Comparison of ENCODE assay signal across 8 cellular contexts in genomic region chr14:21309238-21309636, GRCh38. TPM values are rescaled to one million over a fixed set of nuclear protein-coding genes. Genes with fewer than 3 reads are reported as not detected.
DNase-seq lines count a peak whose midpoint lies in the region; ATAC-seq and TF ChIP-seq lines count a peak whose summit lies in the region.

No MANE protein-coding gene starts in this region.

- peak overlapping the region; percentile 14 for H3K27ac Mint-ChIP-seq in T-helper 2 cell treated with Interferon-gamma antibody and Interleukin-4, amounts not matched to agents 5 μg/mL and 100 μg/mL, for 36 hours
- H3K27ac Mint-ChIP-seq in activated T-helper 17 cell treated with anti-CD3 and anti-CD28 coated beads, Interleukin-2, amount 50 U/mL, for 72 hours, result peak overlapping the region; percentile 81

- peak overlapping the region; percentile 98 for H3K27ac ChIP-seq in iPS-20b (ENCODE audit: low read length)

- H3K36me3 ChIP-seq in iPS-20b (ENCODE audit: insufficient read depth, low read depth, low read length), result no peaks in the 10 kb centered on the region

- peak overlapping the region; percentile 75 for H3K4me3 Mint-ChIP-seq in T-helper 2 cell treated with Interferon-gamma antibody and Interleukin-4, amounts not matched to agents 5 μg/mL and 100 μg/mL, for 36 hours
- peak overlapping the region; percentile 82 for H3K4me3 Mint-ChIP-seq in activated T-helper 17 cell treated with anti-CD3 and anti-CD28 coated beads, Interleukin-2, amount 50 U/mL, for 72 hours

- peak overlapping the region; percentile 60; the same call in 1 of the 2 replicates for H3K4me3 ChIP-seq in iPS-20b (ENCODE audit: low read length)

- H3K36me3 Mint-ChIP-seq in T-helper 2 cell treated with Interferon-gamma antibody and Interleukin-4, amounts not matched to agents 5 μg/mL and 100 μg/mL, for 36 hours (ENCODE audit: low read depth), result no peaks in the 10 kb centered on the region
- H3K36me3 Mint-ChIP-seq in activated T-helper 17 cell treated with anti-CD3 and anti-CD28 coated beads, Interleukin-2, amount 50 U/mL, for 72 hours (ENCODE audit: low read depth), result no peaks in the 10 kb centered on the region

- peak overlapping the region; percentile 91 for H3K9ac ChIP-seq in iPS-20b (ENCODE audit: low read depth, low read length)

- no peak for DNase-seq in T-helper 2 cell treated with Interferon-gamma antibody and Interleukin-4, amounts not matched to agents 5 μg/mL and 100 μg/mL, for 36 hours (ENCODE audit: low spot score)
- no peak for DNase-seq in T-helper 2 cell
- peak; percentile 9 for DNase-seq in stimulated activated naive CD8-positive, alpha-beta T cell treated with anti-CD3 and anti-CD28 coated beads, Interleukin-15, Interleukin-2, amounts not matched to agents 100 U/mL and 50 U/mL, for 24 hours
- DNase-seq in erythroblast (lab: John Stamatoyannopoulos, UW), result no peak
- no peak for DNase-seq in effector CD4-positive, alpha-beta T cell

- peaks cover 11% of the 10 kb centered on the region for H3K4me1 Mint-ChIP-seq in T-helper 2 cell treated with Interferon-gamma antibody and Interleukin-4, amounts not matched to agents 5 μg/mL and 100 μg/mL, for 36 hours (ENCODE audit: low read depth)
- H3K4me1 Mint-ChIP-seq in activated T-helper 17 cell treated with anti-CD3 and anti-CD28 coated beads, Interleukin-2, amount 50 U/mL, for 72 hours, result peaks cover 17% of the 10 kb centered on the region

- H3K9me3 Mint-ChIP-seq in T-helper 2 cell treated with Interferon-gamma antibody and Interleukin-4, amounts not matched to agents 5 μg/mL and 100 μg/mL, for 36 hours, result no peaks in the 10 kb centered on the region
- H3K9me3 Mint-ChIP-seq in activated T-helper 17 cell treated with anti-CD3 and anti-CD28 coated beads, Interleukin-2, amount 50 U/mL, for 72 hours, result no peaks in the 10 kb centered on the region

- peaks cover 9% of the 10 kb centered on the region for H3K27me3 Mint-ChIP-seq in T-helper 2 cell treated with Interferon-gamma antibody and Interleukin-4, amounts not matched to agents 5 μg/mL and 100 μg/mL, for 36 hours (ENCODE audit: low read depth)
- no peaks in the 10 kb centered on the region for H3K27me3 Mint-ChIP-seq in activated T-helper 17 cell treated with anti-CD3 and anti-CD28 coated beads, Interleukin-2, amount 50 U/mL, for 72 hours

- TF ChIP-seq POLR2A in erythroblast (IDR thresholded peaks at IDR 0.05; ENCODE audit: low read length), result no peak

- no peaks in the 10 kb centered on the region for H3K27me3 ChIP-seq in iPS-20b (ENCODE audit: insufficient read depth, low read length)

- H3K4me1 ChIP-seq in iPS-20b (ENCODE audit: insufficient read depth, low read length), result peaks cover 12% of the 10 kb centered on the region; the same call in 1 of the 2 replicates

- no peak for ATAC-seq in activated T-helper 17 cell treated with anti-CD3 and anti-CD28 coated beads, Interleukin-2, amount 50 U/mL, for 72 hours (replicated peaks)
- ATAC-seq in stimulated activated naive CD8-positive, alpha-beta T cell treated with anti-CD3 and anti-CD28 coated beads, Interleukin-15, Interleukin-2, amounts not matched to agents 100 U/mL and 50 U/mL, for 24 hours, result no peak
- no peak for ATAC-seq in GM21737 (IDR thresholded peaks at IDR 0.05; ENCODE audit: unreplicated experiment)

- H3K9me3 ChIP-seq in iPS-20b (ENCODE audit: insufficient read depth, low read depth, low read length), result no peaks in the 10 kb centered on the region

RNA-seq across cellular contexts. Expression of gene RPGRIP1, which starts 29.4 kb away (rescaled TPM):
- not detected for total RNA-seq in activated T-helper 17 cell treated with anti-CD3 and anti-CD28 coated beads, Interleukin-2, amount 50 U/mL, for 72 hours

RNA-seq across cellular contexts. Expression of gene HNRNPC, which starts 40.0 kb away (rescaled TPM):
- 100 to 1,000 TPM; 720 to 984 TPM for total RNA-seq in activated T-helper 17 cell treated with anti-CD3 and anti-CD28 coated beads, Interleukin-2, amount 50 U/mL, for 72 hours
